ENCODE assay signal across 8 cellular contexts in genomic region chr10:72297968-72298773, GRCh38. TPM values are rescaled to one million over a fixed set of nuclear protein-coding genes. Genes with fewer than 3 reads are reported as not detected.
DNase-seq lines count a peak whose midpoint lies in the region; ATAC-seq and TF ChIP-seq lines count a peak whose summit lies in the region.

No MANE protein-coding gene starts in this region.

- H3K4me3 ChIP-seq in GM12864 (ENCODE audit: low read depth, low read length) (peak overlapping the region; percentile 72), right atrium auricular region (peak overlapping the region; percentile 64 to 79), psoas muscle (peak overlapping the region; percentile 81), uterus (peak overlapping the region; percentile 44 to 67)

- H3K36me3 ChIP-seq in right atrium auricular region (no peaks in the 10 kb centered on the region), psoas muscle (ENCODE audit: insufficient read depth in 1 of 2, low read depth in 1 of 2) (no peaks in the 10 kb centered on the region), uterus (no peaks in the 10 kb centered on the region)

- TF ChIP-seq POLR2A in uterus (IDR thresholded peaks at IDR 0.05) = peak; percentile 94 to 97

- H3K27ac ChIP-seq in right atrium auricular region = peak overlapping the region; percentile 92 to 97
- peak overlapping the region; percentile 83 for H3K27ac ChIP-seq in psoas muscle
- peak overlapping the region; percentile 94 for H3K27ac ChIP-seq in uterus

- intact Hi-C loops in psoas muscle (cut with DNase I) (no loop called here), uterus (cut with DNase I; ENCODE audit: low total_unique reads) (no loop called here)

- WGBS in psoas muscle, 3 donors = 15 to 17% (median 16%) methylated on average over 44 of the region's 44 CpGs

- H3K4me1 ChIP-seq in right atrium auricular region (peaks cover 0 to 17% of the 10 kb centered on the region in 2 donors), psoas muscle (peaks cover 16% of the 10 kb centered on the region), uterus (peaks cover 0 to 3% of the 10 kb centered on the region in 2 donors)

- H3K27ac Mint-ChIP-seq in T-cell = peak overlapping the region; percentile 66 to 96

- H3K27me3 Mint-ChIP-seq in T-cell = no peaks in the 10 kb centered on the region

- peak; percentile 95 for DNase-seq in GM12864 (ENCODE audit: low read depth)
- peak; percentile 90 for DNase-seq in NCI-H1092 treated with DMSO at 0.1 percent for 48 hours (lab: John Stamatoyannopoulos, UW)
- DNase-seq in T-cell = peak; percentile 56 to 91 (median 85)
- peak; percentile 95 for DNase-seq in amniotic stem cell (lab: John Stamatoyannopoulos, UW)
- DNase-seq in right atrium auricular region (ENCODE audit: low spot score) = peak; percentile 100
- peak; percentile 98 for DNase-seq in psoas muscle
- DNase-seq in uterus = peak; percentile 97 to 99

- CTCF ChIA-PET in T-cell (lab: Charles Lee) = interaction anchor here (0.6 to 2.4 kb wide), 13 partner anchors 14 to 172 kb away, joined by 3 to 26 read pairs (median 6); partner anchors contain the start of genes ANAPC16 (in 1 of the 2) and DDIT4 (in 1 of the 2)

- peak; percentile 78 for ATAC-seq in HG02610 (IDR thresholded peaks at IDR 0.05; ENCODE audit: unreplicated experiment)
- peak; percentile 56 to 63 (median 60) for ATAC-seq in T-cell (replicated peaks in 1 of 4)
- peak; percentile 95 to 97 (median 96) for ATAC-seq in psoas muscle

- H3K4me1 Mint-ChIP-seq in T-cell = peaks cover 50 to 60% (median 57%) of the 10 kb centered on the region in 3 donors

- no peaks in the 10 kb centered on the region for H3K27me3 ChIP-seq in right atrium auricular region
- H3K27me3 ChIP-seq in psoas muscle (ENCODE audit: insufficient read depth in 3 of 3, low read length in 2 of 3) = no peaks in the 10 kb centered on the region
- H3K27me3 ChIP-seq in uterus = no peaks in the 10 kb centered on the region

- POLR2A ChIA-PET in T-cell (lab: Charles Lee) = interaction anchor here (0.5 to 1.2 kb wide), 15 partner anchors 10 to 208 kb away, joined by 3 to 18 read pairs (median 5); partner anchors contain the start of genes DDIT4 (in 1 of the 2) and DNAJB12 (in 1 of the 2)

- peak overlapping the region; percentile 72 to 78 (median 77) for H3K4me3 Mint-ChIP-seq in T-cell

- no peaks in the 10 kb centered on the region for H3K9me3 Mint-ChIP-seq in T-cell

- TF ChIP-seq CTCF in GM12864 (IDR thresholded peaks at IDR 0.05; ENCODE audit: low read depth, low read length, missing control alignments) (no peak), right atrium auricular region (IDR thresholded peaks at IDR 0.05) (no peak), psoas muscle (IDR thresholded peaks at IDR 0.05) (no peak), uterus (IDR thresholded peaks at IDR 0.05) (peak in 1 of 4 experiments; percentile 24)

- H3K36me3 Mint-ChIP-seq in T-cell = peaks cover 3% of the 10 kb centered on the region

- H3K9me3 ChIP-seq in right atrium auricular region = no peaks in the 10 kb centered on the region
- no peaks in the 10 kb centered on the region for H3K9me3 ChIP-seq in psoas muscle
- no peaks in the 10 kb centered on the region for H3K9me3 ChIP-seq in uterus

RNA-seq across cellular contexts. Expression of gene DDIT4, which starts 24.4 kb away (rescaled TPM):
- 100 to 1,000 TPM in 2 of 5 donors, 10 to 100 TPM in 3; 39.9 to 326 (median 52.1) TPM for total RNA-seq in T-cell
- 100 to 1,000 TPM; 100 to 136 TPM for total RNA-seq in right atrium auricular region
- total RNA-seq in psoas muscle = 100 to 1,000 TPM in 1 of 4 donors, 10 to 100 TPM in 3; 16.1 to 220 (median 65.4) TPM
- polyA plus RNA-seq in psoas muscle = 100 to 1,000 TPM; 114 to 744 (median 487) TPM
- total RNA-seq in uterus = 100 to 1,000 TPM; 118 to 210 (median 145) TPM

RNA-seq across cellular contexts. Expression of gene DNAJB12, which starts 56.5 kb away (rescaled TPM):
- total RNA-seq in T-cell (10 to 100 TPM; 27.1 to 41.4 (median 31.2) TPM), right atrium auricular region (10 to 100 TPM; 24.5 to 36.8 TPM), psoas muscle (10 to 100 TPM; 24.0 to 38.7 (median 34.0) TPM), uterus (10 to 100 TPM; 18.4 to 34.8 (median 22.7) TPM)
- polyA plus RNA-seq in psoas muscle = 10 to 100 TPM; 22.1 to 24.9 (median 22.5) TPM

Comparison
In these comparisons a context has a peak if more than half of its experiments do, and no peak if none do; other contexts are left out.
1. Peak in every context shown above with its lines: DNase-seq, ATAC-seq, H3K4me3 ChIP-seq and H3K27ac ChIP-seq.